14 cellular contexts compared by ENCODE assay signal in genomic region chr13:25169951-25170553, GRCh38. TPM values are rescaled to one million over a fixed set of nuclear protein-coding genes. Genes with fewer than 3 reads are reported as not detected.
DNase-seq lines count a peak whose midpoint lies in the region; ATAC-seq and TF ChIP-seq lines count a peak whose summit lies in the region.
"Had no signal": no experiment of that assay in that cellular context is flagged by ENCODE, and none has a peak within 500 bp of the region (broad histone marks: within the 10 kb centered on the region; RNA-seq: fewer than 3 reads in every experiment).

No MANE protein-coding gene starts in this region.

- peak; percentile 56 for DNase-seq in G401 (ENCODE audit: low spot score)
- DNase-seq in NCI-H526 (lab: John Stamatoyannopoulos, UW) = peak; percentile 47 to 82
- no peak for DNase-seq in hepatocyte (ENCODE audit: low spot score)
- no peak for DNase-seq in PC-9
- DNase-seq in T-helper 2 cell = no peak
- DNase-seq in AG08395 (ENCODE audit: low spot score) = no peak
- DNase-seq: DND-41, KBM-7, NCI-H1417 treated with DMSO at 0.1 percent for 48 hours had no signal

- H3K9ac ChIP-seq in parathyroid adenoma = no peak overlapping the region

- TF ChIP-seq CTCF in hepatocyte (IDR thresholded peaks at IDR 0.05; ENCODE audit: poor library complexity) (no peak), parathyroid adenoma (IDR thresholded peaks at IDR 0.05) (no peak), PC-9 (conservative IDR thresholded peaks at IDR 0.05) (no peak)

- H4K20me1 ChIP-seq in hepatocyte (ENCODE audit: insufficient read depth, poor library complexity, severe bottlenecking) = no peaks in the 10 kb centered on the region
- no peaks in the 10 kb centered on the region for H4K20me1 ChIP-seq in PC-9 (ENCODE audit: insufficient read depth)

- H2AFZ ChIP-seq in hepatocyte = no peak overlapping the region
- peak overlapping the region; percentile 56 for H2AFZ ChIP-seq in parathyroid adenoma
- no peak overlapping the region for H2AFZ ChIP-seq in PC-9

- H3K36me3 ChIP-seq in hepatocyte (replicated peaks; ENCODE audit: insufficient read depth, low read depth) (no peaks in the 10 kb centered on the region), parathyroid adenoma (ENCODE audit: control insufficient read depth, insufficient read depth, low read length) (no peaks in the 10 kb centered on the region), PC-9 (ENCODE audit: low read depth) (no peaks in the 10 kb centered on the region)
- H3K36me3 ChIP-seq: prostate gland had no signal

- no peaks in the 10 kb centered on the region for H3F3A ChIP-seq in PC-9 (ENCODE audit: insufficient read depth, low read depth)

- H3K4me1 ChIP-seq in hepatocyte (ENCODE audit: insufficient read depth) (peaks cover 7% of the 10 kb centered on the region), parathyroid adenoma (no peaks in the 10 kb centered on the region), PC-9 (replicated peaks; ENCODE audit: insufficient read depth) (no peaks in the 10 kb centered on the region)
- H3K4me1 ChIP-seq: prostate gland had no signal

- CTCF ChIA-PET in PC-9 (lab: Charles Lee) = interaction anchor here (0.6 kb wide), 1 partner anchor 157 kb away, joined by 4 read pairs; no protein-coding TSS in a partner anchor

- POLR2A ChIA-PET in PC-9 (lab: Charles Lee; ENCODE audit: unreplicated experiment) = no interaction called here

- intact Hi-C loops in PC-9 (cut with micrococcal nuclease; ENCODE audit: unreplicated experiment) = loop anchor here (10.0 kb wide), 1 partner anchor 765 kb away; no protein-coding TSS in a partner anchor

- H3K27me3 ChIP-seq in hepatocyte (peaks cover 86% of the 10 kb centered on the region), parathyroid adenoma (ENCODE audit: control insufficient read depth, insufficient read depth, low read length) (no peaks in the 10 kb centered on the region), PC-9 (ENCODE audit: insufficient read depth, low read depth) (peaks cover 45% of the 10 kb centered on the region)

- H3K27ac ChIP-seq in hepatocyte (no peak overlapping the region), parathyroid adenoma (no peak overlapping the region), PC-9 (no peak overlapping the region)
- H3K27ac ChIP-seq: prostate gland had no signal

- H3K9me3 ChIP-seq in hepatocyte (ENCODE audit: low read depth) (no peaks in the 10 kb centered on the region), parathyroid adenoma (ENCODE audit: control insufficient read depth, low read length) (no peaks in the 10 kb centered on the region), PC-9 (ENCODE audit: insufficient read depth, low read depth) (no peaks in the 10 kb centered on the region)
- H3K9me3 ChIP-seq: prostate gland had no signal

- H3K4me3 ChIP-seq in hepatocyte = peak overlapping the region; percentile 14
- no peak overlapping the region for H3K4me3 ChIP-seq in parathyroid adenoma (ENCODE audit: low read depth, low read length)
- H3K4me3 ChIP-seq in PC-9 = no peak overlapping the region

- H3K4me2 ChIP-seq in hepatocyte = peak overlapping the region; percentile 94
- H3K4me2 ChIP-seq in parathyroid adenoma (ENCODE audit: low read length) = no peak overlapping the region
- H3K4me2 ChIP-seq in PC-9 = no peak overlapping the region

- BruUV-seq in PC-9 (replicated peaks; lab: Mats Ljungman, UMichigan) = no TSS peak

- H3K9me2 ChIP-seq in hepatocyte (replicated peaks; ENCODE audit: insufficient read depth) (no peaks in the 10 kb centered on the region), PC-9 (ENCODE audit: insufficient read depth) (no peaks in the 10 kb centered on the region)

- no peak for ATAC-seq in GM18868 (IDR thresholded peaks at IDR 0.05; ENCODE audit: unreplicated experiment)

- H3K79me2 ChIP-seq in hepatocyte = no peaks in the 10 kb centered on the region
- H3K79me2 ChIP-seq in parathyroid adenoma = no peaks in the 10 kb centered on the region
- no peaks in the 10 kb centered on the region for H3K79me2 ChIP-seq in PC-9 (ENCODE audit: low read depth)

- in situ Hi-C loops in G401 (cut with HindIII; ENCODE audit: low sequenced_read_pairs) = no loop called here

- 85% methylated on average over 36 of the region's 37 CpGs for WGBS in hepatocyte (ENCODE audit: low lambda C conversion rate, missing lambda C conversion rate)

RNA-seq across cellular contexts. Expression of gene AMER2, which starts 2.0 kb away (rescaled TPM):
- total RNA-seq in G401 (2014; rRNA removed; shearing (Covaris generic)) = not detected in 2 replicates
- total RNA-seq in hepatocyte (0.23 and 0.24 TPM in 2 replicates), PC-9 (2021) (not detected in 2 replicates)
- 0.02 and 0.18 TPM in 2 replicates for polyA plus RNA-seq in hepatocyte
- polyA plus RNA-seq: BJ, esophagus had no signal

Comparison
In these comparisons a context has a peak if more than half of its experiments do, and no peak if none do; other contexts are left out.
1. DNase-seq: peak in G401 (single experiment) and NCI-H526 (2 of 2); none in hepatocyte (single experiment), PC-9 (0 of 2), T-helper 2 cell (0 of 5) and AG08395 (single experiment).